In genomic region chr5:84650448-84650847, GRCh38 we compare ENCODE assay signal across 19 cellular contexts.
"Had no signal": no experiment of that assay in that cellular context is flagged by ENCODE, and none has a peak within 500 bp of the region (broad histone marks: within the 10 kb centered on the region; RNA-seq: fewer than 3 reads in every experiment).

No MANE protein-coding gene starts in this region.

- DNase-seq: cortex of kidney; effector memory CD8-positive, alpha-beta T cell; erythroblast; heart left ventricle; islet precursor cell; kidney glomerular epithelial cell; left colon; left ventricle myocardium inferior; lower lobe of right lung; natural killer cell; pancreas; right lobe of liver; small intestine; stimulated activated CD4-positive, alpha-beta T cell treated with anti-CD3 and anti-CD28 coated beads, Interleukin-15, amount 100 ng/mL, for 24 hours; stimulated activated CD4-positive, alpha-beta T cell treated with anti-CD3 and anti-CD28 coated beads, Interleukin-2, amount 100 ng/mL, for 48 hours; stimulated activated naive B cell treated with anti-CD40 and anti-IgM and Interleukin-4, amounts not matched to agents 10 μg/mL and 1 μg/mL and 100 μg/mL, for 72 hours; transverse colon; upper lobe of right lung; uterus had no signal
